ENCODE assay signal across 8 cellular contexts in the genomic region with DNA sequence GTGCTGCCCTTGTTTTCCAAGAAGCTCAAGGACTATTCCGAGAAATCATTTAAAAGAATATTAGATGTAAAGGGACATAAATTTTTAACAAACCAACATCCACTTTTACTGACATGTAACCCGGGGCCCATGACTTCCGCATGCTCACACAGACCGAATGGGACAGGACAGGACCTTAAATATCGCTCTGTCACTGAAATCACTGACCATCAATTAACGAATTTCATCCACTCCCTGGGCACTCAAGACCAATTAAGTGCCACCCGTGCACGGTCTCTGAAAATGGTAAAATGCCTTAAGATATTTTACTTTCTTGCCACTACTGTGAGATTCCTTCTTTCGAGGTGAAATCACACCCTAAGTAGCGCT. TPM values are rescaled to one million over a fixed set of nuclear protein-coding genes. Genes with fewer than 3 reads are reported as not detected.
A peak's percentile ranks its signal among the peaks of the same experiment; 100 is the strongest.
DNase-seq lines count a peak whose midpoint lies in the region; ATAC-seq and TF ChIP-seq lines count a peak whose summit lies in the region.

No MANE protein-coding gene starts in this region.

- ATAC-seq in GM19468 (IDR thresholded peaks at IDR 0.05; ENCODE audit: extremely low read depth, unreplicated experiment) (peak; percentile 12), HG03565 (IDR thresholded peaks at IDR 0.05; ENCODE audit: unreplicated experiment) (peak; percentile 14), HG02798 (IDR thresholded peaks at IDR 0.05; ENCODE audit: poor library complexity, unreplicated experiment) (no peak)

- H3K36me3 Mint-ChIP-seq in mesothelial cell of epicardium, result peaks cover 10% of the 10 kb centered on the region

- no peak for TF ChIP-seq CTCF in BJ (IDR thresholded peaks at IDR 0.05; ENCODE audit: insufficient read depth, low read depth, low read length)
- TF ChIP-seq CTCF in cardiac fibroblast (IDR thresholded peaks at IDR 0.05; ENCODE audit: low read depth, low read length), result no peak
- TF ChIP-seq CTCF in mesothelial cell of epicardium (IDR thresholded peaks at IDR 0.05; ENCODE audit: unreplicated experiment), result no peak

- no peaks in the 10 kb centered on the region for H3K9me3 Mint-ChIP-seq in mesothelial cell of epicardium

- peak overlapping the region; percentile 95 for H3K4me3 Mint-ChIP-seq in mesothelial cell of epicardium

- H3K36me3 ChIP-seq in BJ (ENCODE audit: control insufficient read depth, insufficient read depth, low read length), result no peaks in the 10 kb centered on the region

- peak overlapping the region; percentile 55 for H3K4me3 ChIP-seq in BJ (ENCODE audit: low read depth, low read length)
- H3K4me3 ChIP-seq in cardiac fibroblast (replicated peaks in 1 of 2; ENCODE audit: low read depth in 2 of 2, low read length in 2 of 2), result peak overlapping the region; percentile 70 to 76

- peaks cover 21% of the 10 kb centered on the region for H3K4me1 Mint-ChIP-seq in mesothelial cell of epicardium

- DNase-seq in BJ (ENCODE audit: low read depth) (no peak), cardiac fibroblast (ENCODE audit: low read depth in 2 of 2) (no peak), mesothelial cell of epicardium (ENCODE audit: low spot score in 2 of 2, unreplicated experiment in 2 of 2) (no peak), HPDE6-E6E7 (ENCODE audit: extremely low spot score) (no peak)
- DNase-seq in stimulated activated CD4-positive, alpha-beta T cell treated with anti-CD3 and anti-CD28 coated beads, Interleukin-4, amount 100 ng/mL, for 1 hour, result no peak

- peak overlapping the region; percentile 95 for H3K27ac Mint-ChIP-seq in mesothelial cell of epicardium

- POLR2A ChIA-PET in BJ (lab: Charles Lee), result no interaction called here

- CTCF ChIA-PET in BJ (lab: Yijun Ruan, JAX), result interaction anchor here (1.1 to 1.6 kb wide), 2 partner anchors 19 to 87 kb away, joined by 3 to 5 read pairs; no protein-coding TSS in a partner anchor

- H3K27me3 ChIP-seq in BJ (ENCODE audit: control insufficient read depth, insufficient read depth, low read length), result no peaks in the 10 kb centered on the region

- H3K27me3 Mint-ChIP-seq in mesothelial cell of epicardium (ENCODE audit: low read depth), result no peaks in the 10 kb centered on the region

RNA-seq across cellular contexts. Expression of gene NUDT12, which starts 0.5 kb away (rescaled TPM):
- 3.4 and 7.7 TPM in 2 replicates for polyA plus RNA-seq in BJ (2011; rRNA removed)
- 1.1 and 1.6 TPM in 2 replicates for polyA minus RNA-seq in BJ (2011; rRNA and poly(A)+ RNA removed)
- total RNA-seq in mesothelial cell of epicardium, result 12.2 to 14.1 TPM (median 12.7 TPM) in 3 replicates
